ENCODE assay signal across 23 cellular contexts in genomic region chr20:9255171-9255570, GRCh38.
"Had no signal": no experiment of that assay in that cellular context is flagged by ENCODE, and none has a peak within 500 bp of the region (broad histone marks: within the 10 kb centered on the region; RNA-seq: fewer than 3 reads in every experiment).

No MANE protein-coding gene starts in this region.

- H3K36me3 ChIP-seq: esophagus muscularis mucosa, gastroesophageal sphincter, heart left ventricle, left ventricle myocardium inferior, lower lobe of right lung had no signal

- H3K79me2 ChIP-seq: hepatocyte had no signal

- H3K9me3 Mint-ChIP-seq: mesothelial cell of epicardium, naive B cell had no signal

- H3K4me1 ChIP-seq: foreskin keratinocyte, lower lobe of right lung had no signal

- H3K4me3 Mint-ChIP-seq: immature natural killer cell, mesothelial cell of epicardium, naive B cell had no signal

- H3K4me1 Mint-ChIP-seq: immature natural killer cell, mesothelial cell of epicardium, naive B cell had no signal

- ATAC-seq: foreskin keratinocyte, gastroesophageal sphincter, heart left ventricle, left colon, left lobe of liver, lower lobe of right lung, mucosa of descending colon had no signal

- H2AFZ ChIP-seq: hepatocyte had no signal

- H3K36me3 Mint-ChIP-seq: immature natural killer cell, mesothelial cell of epicardium, naive B cell had no signal

- DNase-seq: dermis blood vessel endothelial cell; dorsolateral prefrontal cortex; effector CD4-positive, alpha-beta T cell; effector memory CD4-positive, alpha-beta T cell; foreskin keratinocyte; heart left ventricle; hypothalamus; immature natural killer cell; islet precursor cell; kidney; kidney glomerular epithelial cell; left colon; left ventricle myocardium inferior; lower lobe of right lung; mesenchymal stem cell; mucosa of descending colon; naive B cell had no signal

- H3K27ac Mint-ChIP-seq: immature natural killer cell, mesothelial cell of epicardium, naive B cell had no signal

- H3K27me3 ChIP-seq: dorsolateral prefrontal cortex, esophagus muscularis mucosa, foreskin keratinocyte, gastroesophageal sphincter, heart left ventricle, hepatocyte had no signal

- H3K4me2 ChIP-seq: hepatocyte had no signal

- H3K27me3 Mint-ChIP-seq: naive B cell had no signal

- H3K4me3 ChIP-seq: coronary artery, dorsolateral prefrontal cortex, esophagus muscularis mucosa, gastroesophageal sphincter, heart left ventricle, hepatocyte, left ventricle myocardium inferior, lower lobe of right lung, mucosa of descending colon had no signal

- H3K9me3 ChIP-seq: esophagus muscularis mucosa, gastroesophageal sphincter, heart left ventricle, left ventricle myocardium inferior, lower lobe of right lung, mucosa of descending colon had no signal

- H3K27ac ChIP-seq: coronary artery, esophagus muscularis mucosa, foreskin keratinocyte, gastroesophageal sphincter, heart left ventricle, hepatocyte, left ventricle myocardium inferior, lower lobe of right lung had no signal
